ENCODE assay signal across 8 cellular contexts in the genomic region with DNA sequence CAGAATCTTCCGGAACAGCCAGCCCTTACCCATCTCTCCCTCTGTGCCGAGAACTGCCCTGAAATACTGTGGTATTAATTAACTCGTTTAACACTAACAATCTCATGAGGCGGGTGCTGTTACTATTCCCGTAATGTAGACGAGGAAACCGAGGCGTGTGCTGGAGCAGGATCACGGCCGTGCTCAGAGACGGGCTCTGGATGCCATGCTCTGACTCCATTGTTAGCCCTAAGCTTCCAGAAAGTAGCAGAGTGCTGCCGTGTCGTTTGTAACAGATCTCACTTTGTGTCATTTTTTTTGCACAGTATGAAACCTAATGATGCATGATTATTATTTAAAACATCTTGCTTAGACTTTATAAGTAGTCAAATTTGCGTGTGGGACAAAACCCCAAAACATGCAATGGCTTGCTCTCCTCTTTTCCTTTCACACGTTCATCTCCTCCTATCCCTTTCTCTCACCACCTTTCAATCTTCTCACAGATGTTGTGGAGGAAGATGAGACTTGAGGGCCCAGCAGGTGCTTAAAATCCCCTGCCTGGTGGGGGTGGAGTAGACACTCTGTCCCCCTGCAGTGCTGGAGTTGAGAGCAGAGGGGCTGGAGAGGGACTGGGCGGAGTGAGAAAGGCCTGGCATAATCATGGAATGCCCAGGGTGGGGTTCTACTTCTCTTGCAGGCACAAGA. TPM values are rescaled to one million over a fixed set of nuclear protein-coding genes. Genes with fewer than 3 reads are reported as not detected.
A peak's percentile ranks its signal among the peaks of the same experiment; 100 is the strongest.
DNase-seq lines count a peak whose midpoint lies in the region; ATAC-seq and TF ChIP-seq lines count a peak whose summit lies in the region.

No MANE protein-coding gene starts in this region.

- POLR2A ChIA-PET in activated CD8-positive, alpha-beta T cell treated with anti-CD3 and anti-CD28 coated beads, Interleukin-2, amount 10 ng/mL, durations not matched to agents 7 days and 5 days (lab: Charles Lee), result interaction anchor here (1.0 to 1.4 kb wide), 5 partner anchors 42 to 83 kb away, joined by 3 to 4 read pairs (median 3); a partner anchor contains a TSS

- H3K27me3 ChIP-seq in left ventricle myocardium inferior (ENCODE audit: low read depth), result peaks cover 23% of the 10 kb centered on the region

- no peaks in the 10 kb centered on the region for H3K27me3 Mint-ChIP-seq in activated CD8-positive, alpha-beta T cell treated with anti-CD3 and anti-CD28 coated beads, Interleukin-2, amount 10 ng/mL, durations not matched to agents 7 days and 5 days (ENCODE audit: low read depth)

- DNase-seq in NCI-H2107 treated with DMSO at 0.1 percent for 48 hours (lab: John Stamatoyannopoulos, UW; ENCODE audit: unreplicated experiment) (peak; percentile 58), NCI-H2107 (lab: John Stamatoyannopoulos, UW) (no peak), left ventricle myocardium inferior (no peak), posterior vena cava (ENCODE audit: low spot score) (no peak), activated gamma-delta T cell treated with Interleukin-2 at 50 U/mL for 16 hours (no peak)
- DNase-seq in activated CD8-positive, alpha-beta T cell treated with anti-CD3 and anti-CD28 coated beads, Interleukin-2, amount 10 ng/mL, durations not matched to agents 7 days and 5 days, result no peak

- H3K27ac ChIP-seq in left ventricle myocardium inferior (replicated peaks) (peak overlapping the region; percentile 58), skin epidermis (peak overlapping the region; percentile 64 to 99 (median 90))

- peak; percentile 32 for ATAC-seq in HG03378 (IDR thresholded peaks at IDR 0.05; ENCODE audit: unreplicated experiment)
- ATAC-seq in activated CD8-positive, alpha-beta T cell treated with anti-CD3 and anti-CD28 coated beads, Interleukin-2, amount 10 ng/mL, durations not matched to agents 7 days and 5 days, result peak; percentile 39

- no peaks in the 10 kb centered on the region for H3K9me3 Mint-ChIP-seq in activated CD8-positive, alpha-beta T cell treated with anti-CD3 and anti-CD28 coated beads, Interleukin-2, amount 10 ng/mL, durations not matched to agents 7 days and 5 days (ENCODE audit: insufficient read depth)

- intact Hi-C loops in left ventricle myocardium inferior (cut with micrococcal nuclease) (no loop called here), posterior vena cava (cut with DNase I) (no loop called here)

- H3K4me3 ChIP-seq in left ventricle myocardium inferior (peak overlapping the region; percentile 74), skin epidermis (peak overlapping the region; percentile 50 to 70 (median 55))

- H3K4me3 Mint-ChIP-seq in activated CD8-positive, alpha-beta T cell treated with anti-CD3 and anti-CD28 coated beads, Interleukin-2, amount 10 ng/mL, durations not matched to agents 7 days and 5 days, result peak overlapping the region; percentile 91

- peaks cover 5% of the 10 kb centered on the region for H3K36me3 ChIP-seq in left ventricle myocardium inferior

- peaks cover 30% of the 10 kb centered on the region for H3K4me1 Mint-ChIP-seq in activated CD8-positive, alpha-beta T cell treated with anti-CD3 and anti-CD28 coated beads, Interleukin-2, amount 10 ng/mL, durations not matched to agents 7 days and 5 days (ENCODE audit: low read depth)

- peaks cover 47% of the 10 kb centered on the region for H3K36me3 Mint-ChIP-seq in activated CD8-positive, alpha-beta T cell treated with anti-CD3 and anti-CD28 coated beads, Interleukin-2, amount 10 ng/mL, durations not matched to agents 7 days and 5 days (ENCODE audit: low read depth)

- CTCF ChIA-PET in activated CD8-positive, alpha-beta T cell treated with anti-CD3 and anti-CD28 coated beads, Interleukin-2, amount 10 ng/mL, durations not matched to agents 7 days and 5 days (lab: Charles Lee), result no interaction called here

- no peaks in the 10 kb centered on the region for H3K9me3 ChIP-seq in left ventricle myocardium inferior (replicated peaks)

- peak overlapping the region; percentile 97 for H3K27ac Mint-ChIP-seq in activated CD8-positive, alpha-beta T cell treated with anti-CD3 and anti-CD28 coated beads, Interleukin-2, amount 10 ng/mL, durations not matched to agents 7 days and 5 days

- H3K4me1 ChIP-seq in left ventricle myocardium inferior, result peaks cover 26% of the 10 kb centered on the region

- TF ChIP-seq CTCF in left ventricle myocardium inferior (IDR thresholded peaks at IDR 0.05; ENCODE audit: borderline replicate concordance), result no peak

RNA-seq across cellular contexts. Expression of a gene that starts 0.5 kb away (rescaled TPM):
- total RNA-seq in activated CD8-positive, alpha-beta T cell treated with anti-CD3 and anti-CD28 coated beads, Interleukin-2, amount 10 ng/mL, durations not matched to agents 7 days and 5 days, result 1 to 10 TPM; 4.6 TPM
- total RNA-seq in left ventricle myocardium inferior, result 5.1 TPM
- 1 to 10 TPM in 1 of 2 donors, under 1 TPM in 1; 1.00 to 1.7 TPM for total RNA-seq in posterior vena cava

RNA-seq across cellular contexts. Expression of a gene that starts 0.7 kb away (rescaled TPM):
- total RNA-seq in activated CD8-positive, alpha-beta T cell treated with anti-CD3 and anti-CD28 coated beads, Interleukin-2, amount 10 ng/mL, durations not matched to agents 7 days and 5 days, result 10 to 100 TPM; 21.0 to 21.4 TPM
- total RNA-seq in left ventricle myocardium inferior, result 4.3 TPM
- total RNA-seq in posterior vena cava, result 1 to 10 TPM; 2.2 to 2.6 TPM

RNA-seq across cellular contexts. Expression of a gene that starts 17.6 kb away (rescaled TPM):
- not detected for total RNA-seq in activated CD8-positive, alpha-beta T cell treated with anti-CD3 and anti-CD28 coated beads, Interleukin-2, amount 10 ng/mL, durations not matched to agents 7 days and 5 days
- total RNA-seq in left ventricle myocardium inferior (17.6 TPM), posterior vena cava (100 to 1,000 TPM; 123 to 153 TPM)

RNA-seq across cellular contexts. Expression of a gene that starts 44.8 kb away (rescaled TPM):
- 10 to 100 TPM; 40.9 to 43.1 TPM for total RNA-seq in activated CD8-positive, alpha-beta T cell treated with anti-CD3 and anti-CD28 coated beads, Interleukin-2, amount 10 ng/mL, durations not matched to agents 7 days and 5 days
- 110 TPM for total RNA-seq in left ventricle myocardium inferior
- 10 to 100 TPM; 48.9 to 50.5 TPM for total RNA-seq in posterior vena cava

RNA-seq across cellular contexts. Expression of a gene that starts 55.3 kb away (rescaled TPM):
- 1 to 10 TPM; 6.7 to 7.7 TPM for total RNA-seq in activated CD8-positive, alpha-beta T cell treated with anti-CD3 and anti-CD28 coated beads, Interleukin-2, amount 10 ng/mL, durations not matched to agents 7 days and 5 days
- 3.1 TPM for total RNA-seq in left ventricle myocardium inferior
- 1 to 10 TPM; 4.6 to 5.0 TPM for total RNA-seq in posterior vena cava

Comparison
In these comparisons a context has a peak if more than half of its experiments do, and no peak if none do; other contexts are left out.
1. RNA of a gene that starts 17.6 kb away (total RNA-seq): 123 to 153 TPM in posterior vena cava and 17.6 TPM in left ventricle myocardium inferior (single experiment); not detected in activated CD8-positive, alpha-beta T cell treated with anti-CD3 and anti-CD28 coated beads, Interleukin-2, amount 10 ng/mL, durations not matched to agents 7 days and 5 days; every median in the first group is over 10 times any median in the second.